In the genomic region with DNA sequence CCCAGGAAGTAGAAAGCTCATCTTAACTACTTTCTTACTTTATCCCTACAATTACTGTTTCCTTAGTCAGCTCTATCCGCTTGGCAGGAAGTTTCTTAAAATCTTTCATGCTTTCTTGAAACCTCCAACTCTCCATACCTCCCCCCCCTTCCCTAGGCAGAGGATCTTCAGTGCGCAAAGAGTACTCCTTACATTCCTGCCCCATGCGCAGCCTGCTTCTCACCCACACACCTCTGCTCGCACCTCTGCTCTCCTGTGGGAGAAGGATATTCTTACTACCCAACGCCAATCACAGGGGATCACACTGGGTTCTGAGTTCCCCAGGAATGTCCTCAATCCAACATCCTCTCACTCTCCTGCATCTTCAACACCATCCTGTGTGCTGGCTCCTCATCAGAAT, we compare ENCODE assay signal across 13 cellular contexts.
"Had no signal": no experiment of that assay in that cellular context is flagged by ENCODE, and none has a peak within 500 bp of the region (broad histone marks: within the 10 kb centered on the region; RNA-seq: fewer than 3 reads in every experiment).

No MANE protein-coding gene starts in this region.

- H3K27ac Mint-ChIP-seq: activated CD4-positive, alpha-beta memory T cell treated with anti-CD3 and anti-CD28 coated beads for 36 hours; activated T-helper 1 cell treated with anti-CD3 and anti-CD28 coated beads, Interleukin-12 subunit alpha, Interleukin-12 subunit beta, Interleukin-2, Interleukin-4 antibody, amounts not matched to agents 30 ng/mL and 10 ng/mL and 1 ng/mL, durations not matched to agents 14 hours and 24 hours and 36 hours; neural progenitor cell; stimulated activated naive CD8-positive, alpha-beta T cell treated with anti-CD3 and anti-CD28 coated beads, Interleukin-15, amount 100 ng/mL, for 72 hours; T-helper 1 cell treated with Interleukin-12 subunit alpha and Interleukin-12 subunit beta and Interleukin-4 antibody, amounts not matched to agents 30 μg/mL and 1 μg/mL, for 36 hours had no signal

- H3K27ac ChIP-seq: neural progenitor cell, testis had no signal

- H3K9me3 Mint-ChIP-seq: activated CD4-positive, alpha-beta memory T cell treated with anti-CD3 and anti-CD28 coated beads for 36 hours; activated T-helper 1 cell treated with anti-CD3 and anti-CD28 coated beads, Interleukin-12 subunit alpha, Interleukin-12 subunit beta, Interleukin-2, Interleukin-4 antibody, amounts not matched to agents 30 ng/mL and 10 ng/mL and 1 ng/mL, durations not matched to agents 14 hours and 24 hours and 36 hours; effector memory CD8-positive, alpha-beta T cell; neural progenitor cell; stimulated activated naive CD8-positive, alpha-beta T cell treated with anti-CD3 and anti-CD28 coated beads, Interleukin-15, amount 100 ng/mL, for 72 hours; T-helper 1 cell treated with Interleukin-12 subunit alpha and Interleukin-12 subunit beta and Interleukin-4 antibody, amounts not matched to agents 30 μg/mL and 1 μg/mL, for 36 hours had no signal

- H3K9ac ChIP-seq: neural progenitor cell, SK-N-SH had no signal

- H3K4me3 Mint-ChIP-seq: activated CD4-positive, alpha-beta memory T cell treated with anti-CD3 and anti-CD28 coated beads for 36 hours; activated T-helper 1 cell treated with anti-CD3 and anti-CD28 coated beads, Interleukin-12 subunit alpha, Interleukin-12 subunit beta, Interleukin-2, Interleukin-4 antibody, amounts not matched to agents 30 ng/mL and 10 ng/mL and 1 ng/mL, durations not matched to agents 14 hours and 24 hours and 36 hours; effector memory CD8-positive, alpha-beta T cell; neural progenitor cell; stimulated activated naive CD8-positive, alpha-beta T cell treated with anti-CD3 and anti-CD28 coated beads, Interleukin-15, amount 100 ng/mL, for 72 hours; T-helper 1 cell treated with Interleukin-12 subunit alpha and Interleukin-12 subunit beta and Interleukin-4 antibody, amounts not matched to agents 30 μg/mL and 1 μg/mL, for 36 hours had no signal

- H3K9me3 ChIP-seq: SK-N-SH, testis had no signal

- H3K27me3 Mint-ChIP-seq: activated CD4-positive, alpha-beta memory T cell treated with anti-CD3 and anti-CD28 coated beads for 36 hours; effector memory CD8-positive, alpha-beta T cell; stimulated activated naive CD8-positive, alpha-beta T cell treated with anti-CD3 and anti-CD28 coated beads, Interleukin-15, amount 100 ng/mL, for 72 hours had no signal

- H3K4me3 ChIP-seq: neural progenitor cell, testis had no signal

- DNase-seq: activated CD4-positive, alpha-beta memory T cell treated with anti-CD3 and anti-CD28 coated beads for 36 hours; activated naive CD4-positive, alpha-beta T cell treated with Interleukin-2 at 50 U/mL for 16 hours; effector memory CD8-positive, alpha-beta T cell; retina; SK-N-SH; stimulated activated CD4-positive, alpha-beta T cell treated with anti-CD3 and anti-CD28 coated beads, Interleukin-15, amount 100 ng/mL, for 24 hours; stimulated activated CD4-positive, alpha-beta T cell treated with anti-CD3 and anti-CD28 coated beads, Interleukin-4, amount 100 ng/mL, for 4 hours; stimulated activated naive CD8-positive, alpha-beta T cell treated with anti-CD3 and anti-CD28 coated beads, Interleukin-15, amount 100 ng/mL, for 72 hours; testis had no signal

- ATAC-seq: effector memory CD8-positive, alpha-beta T cell; left lobe of liver; stimulated activated naive CD8-positive, alpha-beta T cell treated with anti-CD3 and anti-CD28 coated beads, Interleukin-15, amount 100 ng/mL, for 72 hours had no signal

- H3K36me3 ChIP-seq: neural progenitor cell had no signal
